In the genomic region with DNA sequence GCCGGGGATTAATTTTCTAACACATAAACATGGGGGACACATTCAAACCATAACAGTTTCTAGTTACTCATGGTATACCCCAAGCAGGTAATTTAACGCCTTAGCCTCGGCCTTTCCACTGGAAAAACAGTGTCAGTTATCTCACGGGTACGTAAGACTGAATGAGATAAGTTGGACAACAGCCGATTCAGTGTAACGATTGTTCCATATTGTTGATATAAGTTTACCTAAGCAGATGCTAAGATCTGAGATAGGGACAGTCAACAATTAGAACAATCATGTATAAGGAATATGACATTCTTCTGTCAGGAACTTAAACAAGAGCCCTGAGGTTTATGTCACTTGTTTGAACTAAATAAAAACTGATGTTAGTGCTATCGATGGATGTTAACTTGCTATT, we compare ENCODE assay signal across 12 cellular contexts.
A peak's percentile ranks its signal among the peaks of the same experiment; 100 is the strongest.
DNase-seq lines count a peak whose midpoint lies in the region; ATAC-seq and TF ChIP-seq lines count a peak whose summit lies in the region.
"Had no signal": no experiment of that assay in that cellular context is flagged by ENCODE, and none has a peak within 500 bp of the region (broad histone marks: within the 10 kb centered on the region; RNA-seq: fewer than 3 reads in every experiment).

No MANE protein-coding gene starts in this region.

- H3K4me3 Mint-ChIP-seq in activated T-cell treated with anti-CD3 and anti-CD28 coated beads, Interleukin-2, amount 50 U/mL, for 72 hours = no peak overlapping the region
- H3K4me3 Mint-ChIP-seq in activated T-cell treated with anti-CD3 and anti-CD28 coated beads, Interleukin-2, amount 50 U/mL, for 4 hours = no peak overlapping the region
- no peak overlapping the region for H3K4me3 Mint-ChIP-seq in nephron progenitor cell
- H3K4me3 Mint-ChIP-seq: central memory CD8-positive, alpha-beta T cell had no signal

- no peaks in the 10 kb centered on the region for H3K27me3 Mint-ChIP-seq in activated T-cell treated with anti-CD3 and anti-CD28 coated beads, Interleukin-2, amount 50 U/mL, for 72 hours (ENCODE audit: low read depth)
- H3K27me3 Mint-ChIP-seq in activated T-cell treated with anti-CD3 and anti-CD28 coated beads, Interleukin-2, amount 50 U/mL, for 4 hours (ENCODE audit: low read depth) = no peaks in the 10 kb centered on the region
- peaks cover 3% of the 10 kb centered on the region for H3K27me3 Mint-ChIP-seq in nephron progenitor cell (ENCODE audit: low read depth, poor library complexity)
- H3K27me3 Mint-ChIP-seq: central memory CD8-positive, alpha-beta T cell had no signal

- H3K27me3 ChIP-seq in duodenal mucosa (ENCODE audit: control insufficient read depth in 1 of 2, insufficient read depth in 2 of 2, low read length in 2 of 2) = no peaks in the 10 kb centered on the region
- no peaks in the 10 kb centered on the region for H3K27me3 ChIP-seq in upper lobe of right lung

- H3K4me3 ChIP-seq in duodenal mucosa (ENCODE audit: low read depth in 1 of 2, low read length in 2 of 2) = no peak overlapping the region
- no peak overlapping the region for H3K4me3 ChIP-seq in upper lobe of right lung

- no peak for DNase-seq in activated T-cell treated with anti-CD3 and anti-CD28 coated beads, Interleukin-2, amount 50 U/mL, for 72 hours
- no peak for DNase-seq in activated T-cell treated with anti-CD3 and anti-CD28 coated beads, Interleukin-2, amount 50 U/mL, for 4 hours
- no peak for DNase-seq in nephron progenitor cell
- DNase-seq in upper lobe of right lung = no peak
- no peak for DNase-seq in NCI-H1092 treated with DMSO at 0.1 percent for 48 hours (lab: John Stamatoyannopoulos, UW)
- DNase-seq in NCI-H510A treated with DMSO at 0.1 percent for 48 hours (lab: John Stamatoyannopoulos, UW) = no peak
- DNase-seq: activated T-cell treated with anti-CD3 and anti-CD28 coated beads, Interleukin-2, amount 50 U/mL, for 48 hours; NCI-H2081 treated with DMSO at 0.1 percent for 48 hours; stimulated activated CD4-positive, alpha-beta T cell treated with anti-CD3 and anti-CD28 coated beads, Interleukin-4, amount 100 ng/mL, for 1 hour had no signal

- H3K27ac ChIP-seq in duodenal mucosa (ENCODE audit: low read depth, low read length) = peak overlapping the region; percentile 33
- H3K27ac ChIP-seq in upper lobe of right lung = peak overlapping the region; percentile 73

- H3K36me3 ChIP-seq in duodenal mucosa (ENCODE audit: control insufficient read depth in 1 of 2, insufficient read depth in 2 of 2, low read length in 2 of 2) (peaks cover 0 to 7% of the 10 kb centered on the region in 2 donors), upper lobe of right lung (peaks cover 39% of the 10 kb centered on the region)

- H3K27ac Mint-ChIP-seq in activated T-cell treated with anti-CD3 and anti-CD28 coated beads, Interleukin-2, amount 50 U/mL, for 72 hours = peak overlapping the region; percentile 38
- peak overlapping the region; percentile 7 for H3K27ac Mint-ChIP-seq in nephron progenitor cell

- TF ChIP-seq CTCF in nephron progenitor cell (IDR thresholded peaks at IDR 0.05) = no peak
- no peak for TF ChIP-seq CTCF in upper lobe of right lung (IDR thresholded peaks at IDR 0.05)

- H3K9ac ChIP-seq in duodenal mucosa (ENCODE audit: low read depth in 1 of 2, low read length in 2 of 2) = no peak overlapping the region

- no peaks in the 10 kb centered on the region for H3K9me3 Mint-ChIP-seq in activated T-cell treated with anti-CD3 and anti-CD28 coated beads, Interleukin-2, amount 50 U/mL, for 72 hours
- no peaks in the 10 kb centered on the region for H3K9me3 Mint-ChIP-seq in activated T-cell treated with anti-CD3 and anti-CD28 coated beads, Interleukin-2, amount 50 U/mL, for 4 hours
- no peaks in the 10 kb centered on the region for H3K9me3 Mint-ChIP-seq in nephron progenitor cell
- H3K9me3 Mint-ChIP-seq: central memory CD8-positive, alpha-beta T cell had no signal

- no peak for ATAC-seq in activated T-cell treated with anti-CD3 and anti-CD28 coated beads, Interleukin-2, amount 50 U/mL, for 72 hours (replicated peaks in 1 of 2)
- no peak for ATAC-seq in activated T-cell treated with anti-CD3 and anti-CD28 coated beads, Interleukin-2, amount 50 U/mL, for 4 hours
- ATAC-seq in upper lobe of right lung (no peak), HG03460 (IDR thresholded peaks at IDR 0.05; ENCODE audit: unreplicated experiment) (no peak)

- H3K9me3 ChIP-seq in duodenal mucosa (ENCODE audit: control insufficient read depth in 1 of 2, low read length in 2 of 2) (no peaks in the 10 kb centered on the region), upper lobe of right lung (no peaks in the 10 kb centered on the region)

- intact Hi-C loops in upper lobe of right lung (cut with DNase I) = no loop called here

- H3K36me3 Mint-ChIP-seq in activated T-cell treated with anti-CD3 and anti-CD28 coated beads, Interleukin-2, amount 50 U/mL, for 72 hours (ENCODE audit: insufficient read depth in 2 of 2) = peaks cover 0 to 1% of the 10 kb centered on the region in 2 donors
- peaks cover 23% of the 10 kb centered on the region for H3K36me3 Mint-ChIP-seq in activated T-cell treated with anti-CD3 and anti-CD28 coated beads, Interleukin-2, amount 50 U/mL, for 4 hours (ENCODE audit: insufficient read depth)
- H3K36me3 Mint-ChIP-seq in nephron progenitor cell (ENCODE audit: low read depth) = peaks cover 85% of the 10 kb centered on the region

- H3K4me1 ChIP-seq in duodenal mucosa (ENCODE audit: control insufficient read depth in 1 of 2, insufficient read depth in 2 of 2, low read length in 2 of 2) = peaks cover 36 to 41% of the 10 kb centered on the region in 2 donors
- peaks cover 68% of the 10 kb centered on the region for H3K4me1 ChIP-seq in upper lobe of right lung

- peaks cover 13% of the 10 kb centered on the region for H3K4me1 Mint-ChIP-seq in activated T-cell treated with anti-CD3 and anti-CD28 coated beads, Interleukin-2, amount 50 U/mL, for 72 hours (ENCODE audit: low read depth)
- H3K4me1 Mint-ChIP-seq in activated T-cell treated with anti-CD3 and anti-CD28 coated beads, Interleukin-2, amount 50 U/mL, for 4 hours (ENCODE audit: low read depth) = peaks cover 4% of the 10 kb centered on the region
- peaks cover 60% of the 10 kb centered on the region for H3K4me1 Mint-ChIP-seq in nephron progenitor cell
- H3K4me1 Mint-ChIP-seq: central memory CD8-positive, alpha-beta T cell had no signal
